ENCODE assay signal across 8 cellular contexts in the genomic region with DNA sequence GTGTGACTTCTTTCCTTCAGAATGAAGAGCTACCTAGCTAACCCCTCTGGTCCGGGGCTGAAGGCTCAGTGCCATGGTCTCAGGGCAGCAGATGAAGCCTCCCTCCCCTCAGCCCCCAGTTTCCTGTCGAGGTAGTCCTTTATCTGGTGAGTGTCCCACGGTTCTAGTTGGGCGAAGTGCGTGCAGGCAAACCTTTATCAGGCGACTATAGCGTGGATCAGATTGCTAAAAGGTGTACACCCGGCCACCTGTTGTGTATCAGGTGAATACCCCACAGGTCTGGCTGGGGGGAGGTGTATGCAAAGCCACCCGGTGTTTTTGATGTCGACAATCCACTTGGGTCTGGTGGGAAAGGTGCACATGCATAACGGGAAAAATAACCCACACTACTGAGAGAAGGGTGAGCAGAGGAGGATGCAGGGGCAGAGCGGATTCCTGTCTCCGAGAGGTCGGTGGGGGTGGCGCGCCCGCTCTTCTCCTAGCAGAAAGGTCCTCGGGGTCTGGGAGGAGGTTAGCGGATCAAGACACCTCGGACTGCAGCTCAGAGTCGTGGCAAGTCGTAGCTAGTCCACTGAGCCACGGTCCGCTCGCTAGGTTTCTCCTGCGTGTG. TPM values are rescaled to one million over a fixed set of nuclear protein-coding genes. Genes with fewer than 3 reads are reported as not detected.
A peak's percentile ranks its signal among the peaks of the same experiment; 100 is the strongest.
DNase-seq lines count a peak whose midpoint lies in the region; ATAC-seq and TF ChIP-seq lines count a peak whose summit lies in the region.

No MANE protein-coding gene starts in this region.

- H3K9me2 ChIP-seq in neural cell (ENCODE audit: insufficient read depth, low read length), result no peaks in the 10 kb centered on the region

- intact Hi-C loops in activated naive CD4-positive, alpha-beta T cell treated with anti-CD3 and anti-CD28 coated beads for 36 hours (cut with micrococcal nuclease), result loop anchor here (1.0 to 5.0 kb wide), 5 partner anchors 9 to 1145 kb away; a partner anchor contains a TSS

- H3K27ac Mint-ChIP-seq in activated naive CD4-positive, alpha-beta T cell treated with anti-CD3 and anti-CD28 coated beads for 36 hours, result peak overlapping the region; percentile 97

- peak overlapping the region; percentile 96 for H3K4me2 ChIP-seq in neural cell (ENCODE audit: low read length)

- TF ChIP-seq EP300 in neural cell (conservative IDR thresholded peaks at IDR 0.05; ENCODE audit: poor library complexity, severe bottlenecking), result no peak

- H3K27ac ChIP-seq in VCaP, result peak overlapping the region; percentile 78
- peak overlapping the region; percentile 71 for H3K27ac ChIP-seq in neural cell (ENCODE audit: low read length)

- peak overlapping the region; percentile 95 for H3K4me3 Mint-ChIP-seq in activated naive CD4-positive, alpha-beta T cell treated with anti-CD3 and anti-CD28 coated beads for 36 hours

- TF ChIP-seq CTCF in VCaP (conservative IDR thresholded peaks at IDR 0.05) (no peak), epithelial cell of proximal tubule (conservative IDR thresholded peaks at IDR 0.05; ENCODE audit: low read depth, low read length) (no peak), neural cell (IDR thresholded peaks at IDR 0.05; ENCODE audit: poor library complexity, severe bottlenecking) (no peak)

- CTCF ChIA-PET in activated naive CD4-positive, alpha-beta T cell treated with anti-CD3 and anti-CD28 coated beads for 36 hours (lab: Charles Lee), result interaction anchor here (0.7 to 2.7 kb wide), 7 partner anchors 9 to 96 kb away, joined by 3 to 9 read pairs (median 5); no protein-coding TSS in a partner anchor

- H3K27me3 Mint-ChIP-seq in activated naive CD4-positive, alpha-beta T cell treated with anti-CD3 and anti-CD28 coated beads for 36 hours (ENCODE audit: low read depth), result no peaks in the 10 kb centered on the region

- peak; percentile 53 for DNase-seq in activated naive CD4-positive, alpha-beta T cell treated with anti-CD3 and anti-CD28 coated beads for 36 hours
- DNase-seq in activated naive CD4-positive, alpha-beta T cell (lab: John Stamatoyannopoulos, UW), result no peak
- DNase-seq in epithelial cell of proximal tubule (ENCODE audit: low read depth), result no peak
- DNase-seq in superior temporal gyrus (ENCODE audit: extremely low spot score), result no peak
- DNase-seq in HK-2 (ENCODE audit: unreplicated experiment), result no peak

- ATAC-seq in HG03196 (IDR thresholded peaks at IDR 0.05; ENCODE audit: unreplicated experiment), result peak; percentile 5

- no peaks in the 10 kb centered on the region for H3K27me3 ChIP-seq in neural cell (ENCODE audit: insufficient read depth, low read depth, low read length)

- peaks cover 60% of the 10 kb centered on the region for H3K4me1 Mint-ChIP-seq in activated naive CD4-positive, alpha-beta T cell treated with anti-CD3 and anti-CD28 coated beads for 36 hours (ENCODE audit: low read depth)

- H3K36me3 ChIP-seq in neural cell (ENCODE audit: insufficient read depth, low read length), result no peaks in the 10 kb centered on the region

- H2AFZ ChIP-seq in neural cell (ENCODE audit: low read depth, low read length), result peak overlapping the region; percentile 94

- H3K36me3 Mint-ChIP-seq in activated naive CD4-positive, alpha-beta T cell treated with anti-CD3 and anti-CD28 coated beads for 36 hours (ENCODE audit: low read depth), result peaks cover 31% of the 10 kb centered on the region

- peak overlapping the region; percentile 93 for H3K4me3 ChIP-seq in epithelial cell of proximal tubule (ENCODE audit: low read depth, low read length)
- peak overlapping the region; percentile 99 for H3K4me3 ChIP-seq in neural cell (ENCODE audit: low read length)

- no peaks in the 10 kb centered on the region for H3F3A ChIP-seq in neural cell (ENCODE audit: insufficient read depth, low read length, poor library complexity, severe bottlenecking)

- H3K9me3 Mint-ChIP-seq in activated naive CD4-positive, alpha-beta T cell treated with anti-CD3 and anti-CD28 coated beads for 36 hours, result no peaks in the 10 kb centered on the region

- TF ChIP-seq RAD21 in neural cell (conservative IDR thresholded peaks at IDR 0.05), result no peak

- no peaks in the 10 kb centered on the region for H3K9me3 ChIP-seq in neural cell (ENCODE audit: low read length)

- H3K79me2 ChIP-seq in neural cell (replicated peaks; ENCODE audit: insufficient read depth, low read length), result peaks cover 18% of the 10 kb centered on the region

- H4K20me1 ChIP-seq in neural cell (ENCODE audit: insufficient read depth), result no peaks in the 10 kb centered on the region

- H3K9ac ChIP-seq in neural cell (ENCODE audit: low read length), result peak overlapping the region; percentile 79

TF ChIP-seq in neural cell, 6 proteins besides CTCF, POLR2A, EP300 and RAD21:
- TF ChIP-seq SMC3 (conservative IDR thresholded peaks at IDR 0.05; ENCODE audit: poor library complexity), result no peak
- TF ChIP-seq TAF1 (IDR thresholded peaks at IDR 0.05; ENCODE audit: low read depth), result no peak
- no peak for TF ChIP-seq POLR2AphosphoS5 (IDR thresholded peaks at IDR 0.05)
- TF ChIP-seq MXI1 (conservative IDR thresholded peaks at IDR 0.05; ENCODE audit: poor library complexity, severe bottlenecking), result no peak
- TF ChIP-seq, protein P1, sequence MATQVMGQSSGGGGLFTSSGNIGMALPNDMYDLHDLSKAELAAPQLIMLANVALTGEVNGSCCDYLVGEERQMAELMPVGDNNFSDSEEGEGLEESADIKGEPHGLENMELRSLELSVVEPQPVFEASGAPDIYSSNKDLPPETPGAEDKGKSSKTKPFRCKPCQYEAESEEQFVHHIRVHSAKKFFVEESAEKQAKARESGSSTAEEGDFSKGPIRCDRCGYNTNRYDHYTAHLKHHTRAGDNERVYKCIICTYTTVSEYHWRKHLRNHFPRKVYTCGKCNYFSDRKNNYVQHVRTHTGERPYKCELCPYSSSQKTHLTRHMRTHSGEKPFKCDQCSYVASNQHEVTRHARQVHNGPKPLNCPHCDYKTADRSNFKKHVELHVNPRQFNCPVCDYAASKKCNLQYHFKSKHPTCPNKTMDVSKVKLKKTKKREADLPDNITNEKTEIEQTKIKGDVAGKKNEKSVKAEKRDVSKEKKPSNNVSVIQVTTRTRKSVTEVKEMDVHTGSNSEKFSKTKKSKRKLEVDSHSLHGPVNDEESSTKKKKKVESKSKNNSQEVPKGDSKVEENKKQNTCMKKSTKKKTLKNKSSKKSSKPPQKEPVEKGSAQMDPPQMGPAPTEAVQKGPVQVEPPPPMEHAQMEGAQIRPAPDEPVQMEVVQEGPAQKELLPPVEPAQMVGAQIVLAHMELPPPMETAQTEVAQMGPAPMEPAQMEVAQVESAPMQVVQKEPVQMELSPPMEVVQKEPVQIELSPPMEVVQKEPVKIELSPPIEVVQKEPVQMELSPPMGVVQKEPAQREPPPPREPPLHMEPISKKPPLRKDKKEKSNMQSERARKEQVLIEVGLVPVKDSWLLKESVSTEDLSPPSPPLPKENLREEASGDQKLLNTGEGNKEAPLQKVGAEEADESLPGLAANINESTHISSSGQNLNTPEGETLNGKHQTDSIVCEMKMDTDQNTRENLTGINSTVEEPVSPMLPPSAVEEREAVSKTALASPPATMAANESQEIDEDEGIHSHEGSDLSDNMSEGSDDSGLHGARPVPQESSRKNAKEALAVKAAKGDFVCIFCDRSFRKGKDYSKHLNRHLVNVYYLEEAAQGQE (IDR thresholded peaks at IDR 0.05; ENCODE audit: borderline replicate concordance), result no peak
- no peak for TF ChIP-seq EZH2 (IDR thresholded peaks at IDR 0.05; ENCODE audit: borderline replicate concordance, insufficient read depth, low read length, poor library complexity, severe bottlenecking)

RNA-seq across cellular contexts. Expression of a gene that starts 0.5 kb away (rescaled TPM):
- total RNA-seq in activated naive CD4-positive, alpha-beta T cell treated with anti-CD3 and anti-CD28 coated beads for 36 hours, result 10 to 100 TPM; 24.6 to 28.7 TPM
- 4.8 and 8.3 TPM in 2 replicates for total RNA-seq in epithelial cell of proximal tubule
- 7.0 and 7.3 TPM in 2 replicates for polyA plus RNA-seq in neural cell
- 39.0 and 43.6 TPM in 2 replicates for polyA minus RNA-seq in neural cell

RNA-seq across cellular contexts. Expression of a gene that starts 5.9 kb away (rescaled TPM):
- 100 to 1,000 TPM; 220 to 227 TPM for total RNA-seq in activated naive CD4-positive, alpha-beta T cell treated with anti-CD3 and anti-CD28 coated beads for 36 hours
- 319 TPM in 2 replicates for total RNA-seq in epithelial cell of proximal tubule
- 263 and 288 TPM in 2 replicates for polyA plus RNA-seq in neural cell
- 60.9 and 86.7 TPM in 2 replicates for polyA minus RNA-seq in neural cell

RNA-seq across cellular contexts. Expression of a gene that starts 6.1 kb away (rescaled TPM):
- under 1 TPM in 1 of 2 experiments, not detected in 1; 0.05 TPM for total RNA-seq in activated naive CD4-positive, alpha-beta T cell treated with anti-CD3 and anti-CD28 coated beads for 36 hours
- total RNA-seq in epithelial cell of proximal tubule, result not detected in 2 replicates
- polyA plus RNA-seq in neural cell, result not detected in 2 replicates
- not detected in 2 replicates for polyA minus RNA-seq in neural cell

RNA-seq across cellular contexts. Expression of a gene that starts 29.9 kb away (rescaled TPM):
- 10 to 100 TPM; 63.5 to 66.8 TPM for total RNA-seq in activated naive CD4-positive, alpha-beta T cell treated with anti-CD3 and anti-CD28 coated beads for 36 hours
- 13.2 and 33.2 TPM in 2 replicates for total RNA-seq in epithelial cell of proximal tubule
- polyA plus RNA-seq in neural cell, result 76.7 and 93.3 TPM in 2 replicates
- 25.1 and 25.6 TPM in 2 replicates for polyA minus RNA-seq in neural cell
